Comparison of ENCODE assay signal across 1 cellular context in the genomic region with DNA sequence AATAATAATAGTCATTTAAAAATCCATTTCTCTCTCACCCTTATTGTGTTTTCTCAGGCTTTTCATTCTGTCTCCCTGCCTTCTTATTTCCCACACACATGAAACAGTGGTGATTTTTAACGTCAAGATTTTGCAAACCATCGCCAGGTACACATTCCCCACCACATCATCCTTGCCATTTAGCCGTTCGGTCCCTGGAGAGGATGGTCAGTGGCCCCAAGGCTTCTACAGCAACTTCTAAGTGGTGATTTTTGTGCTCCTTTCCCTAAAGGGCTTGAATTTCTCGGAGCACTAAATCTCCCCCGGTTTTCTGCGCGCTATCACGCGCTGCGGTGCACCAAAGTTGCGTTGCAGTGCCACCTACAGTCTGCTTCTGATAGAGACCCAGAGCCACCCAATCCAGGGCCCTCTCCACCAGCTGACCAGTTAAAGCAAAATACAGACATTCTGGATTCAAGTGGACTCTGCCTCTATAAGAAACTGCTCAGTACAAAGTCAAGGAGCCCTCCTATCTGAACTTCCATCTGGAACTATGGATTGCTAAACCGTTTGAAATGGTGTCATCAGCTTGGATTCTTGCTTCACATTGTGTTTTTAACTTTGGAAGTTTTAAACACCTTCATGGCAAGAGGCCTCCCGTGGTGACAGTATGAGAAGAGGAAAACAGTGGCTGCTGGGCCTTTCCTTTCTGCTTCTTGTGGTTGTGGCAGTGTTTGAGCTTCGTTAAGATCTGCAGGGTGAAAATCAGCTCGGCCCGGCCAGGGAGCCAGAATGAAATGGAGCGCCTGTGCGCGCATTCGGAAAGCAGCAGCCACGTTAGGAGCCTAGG.
TF ChIP-seq lines count a peak whose summit lies in the region.

No MANE protein-coding gene starts in this region.

TF ChIP-seq in HepG2, 621 proteins besides CTCF, POLR2A, EP300 and RAD21 (continued from another document and continues in another):
- TF ChIP-seq, protein P1, sequence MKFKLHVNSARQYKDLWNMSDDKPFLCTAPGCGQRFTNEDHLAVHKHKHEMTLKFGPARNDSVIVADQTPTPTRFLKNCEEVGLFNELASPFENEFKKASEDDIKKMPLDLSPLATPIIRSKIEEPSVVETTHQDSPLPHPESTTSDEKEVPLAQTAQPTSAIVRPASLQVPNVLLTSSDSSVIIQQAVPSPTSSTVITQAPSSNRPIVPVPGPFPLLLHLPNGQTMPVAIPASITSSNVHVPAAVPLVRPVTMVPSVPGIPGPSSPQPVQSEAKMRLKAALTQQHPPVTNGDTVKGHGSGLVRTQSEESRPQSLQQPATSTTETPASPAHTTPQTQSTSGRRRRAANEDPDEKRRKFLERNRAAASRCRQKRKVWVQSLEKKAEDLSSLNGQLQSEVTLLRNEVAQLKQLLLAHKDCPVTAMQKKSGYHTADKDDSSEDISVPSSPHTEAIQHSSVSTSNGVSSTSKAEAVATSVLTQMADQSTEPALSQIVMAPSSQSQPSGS (CRISPR knock-in tag; IDR thresholded peaks at IDR 0.05), result no peak
- TF ChIP-seq MAFG (CRISPR knock-in tag; IDR thresholded peaks at IDR 0.05), result no peak
- no peak for TF ChIP-seq ZNF777 (CRISPR knock-in tag; IDR thresholded peaks at IDR 0.05)
- no peak for TF ChIP-seq RFX1 (IDR thresholded peaks at IDR 0.05)
- no peak for TF ChIP-seq SATB2 (CRISPR knock-in tag; IDR thresholded peaks at IDR 0.05)
- TF ChIP-seq ZNF446 (CRISPR knock-in tag; IDR thresholded peaks at IDR 0.05), result no peak
- TF ChIP-seq PRPF4 (IDR thresholded peaks at IDR 0.05; ENCODE audit: low read depth, low read length, poor library complexity, severe bottlenecking), result no peak
- TF ChIP-seq MIER2 (CRISPR knock-in tag; IDR thresholded peaks at IDR 0.05), result peak; percentile 6; the same call in 1 of the 2 replicates
- TF ChIP-seq, protein P2, sequence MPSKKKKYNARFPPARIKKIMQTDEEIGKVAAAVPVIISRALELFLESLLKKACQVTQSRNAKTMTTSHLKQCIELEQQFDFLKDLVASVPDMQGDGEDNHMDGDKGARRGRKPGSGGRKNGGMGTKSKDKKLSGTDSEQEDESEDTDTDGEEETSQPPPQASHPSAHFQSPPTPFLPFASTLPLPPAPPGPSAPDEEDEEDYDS (CRISPR knock-in tag; IDR thresholded peaks at IDR 0.05), result 0 out of 2 replicates have a peak, but pooled peaks have one; percentile 28
- no peak for TF ChIP-seq SP5 (CRISPR knock-in tag; IDR thresholded peaks at IDR 0.05; ENCODE audit: borderline replicate concordance, low read depth)
- no peak for TF ChIP-seq JUND (CRISPR knock-in tag; IDR thresholded peaks at IDR 0.05)
- TF ChIP-seq ATF7-NPFF (CRISPR knock-in tag; IDR thresholded peaks at IDR 0.05; ENCODE audit: low read depth), result no peak
- TF ChIP-seq ZNF180 (CRISPR knock-in tag; IDR thresholded peaks at IDR 0.05; ENCODE audit: borderline replicate concordance, low read depth), result no peak
- TF ChIP-seq ZNF124 (CRISPR knock-in tag; IDR thresholded peaks at IDR 0.05), result peak; percentile 57; the same call in 1 of the 2 replicates
- TF ChIP-seq SAFB2 (CRISPR knock-in tag; IDR thresholded peaks at IDR 0.05; ENCODE audit: borderline replicate concordance, low read depth), result no peak
- TF ChIP-seq PHF21A (CRISPR knock-in tag; IDR thresholded peaks at IDR 0.05), result 0 out of 2 replicates have a peak, but pooled peaks have one; percentile 36
- peak; percentile 37; the same call in 1 of the 2 replicates for TF ChIP-seq PHF8 (CRISPR knock-in tag; IDR thresholded peaks at IDR 0.05)
- TF ChIP-seq NR2F2 (IDR thresholded peaks at IDR 0.05; ENCODE audit: borderline replicate concordance, low read depth), result no peak
- TF ChIP-seq, protein P3, sequence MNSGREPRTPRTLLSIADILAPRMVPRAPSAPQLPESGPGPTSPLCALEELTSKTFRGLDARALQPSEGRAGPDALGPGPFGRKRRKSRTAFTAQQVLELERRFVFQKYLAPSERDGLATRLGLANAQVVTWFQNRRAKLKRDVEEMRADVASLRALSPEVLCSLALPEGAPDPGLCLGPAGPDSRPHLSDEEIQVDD (CRISPR knock-in tag; IDR thresholded peaks at IDR 0.05; ENCODE audit: borderline replicate concordance), result no peak
- TF ChIP-seq ZNF3 (CRISPR knock-in tag; IDR thresholded peaks at IDR 0.05), result no peak
- no peak for TF ChIP-seq ZNF569 (CRISPR knock-in tag; IDR thresholded peaks at IDR 0.05; ENCODE audit: borderline replicate concordance)
- no peak for TF ChIP-seq ZFX (CRISPR knock-in tag; IDR thresholded peaks at IDR 0.05; ENCODE audit: low read depth)
- TF ChIP-seq, protein P4, sequence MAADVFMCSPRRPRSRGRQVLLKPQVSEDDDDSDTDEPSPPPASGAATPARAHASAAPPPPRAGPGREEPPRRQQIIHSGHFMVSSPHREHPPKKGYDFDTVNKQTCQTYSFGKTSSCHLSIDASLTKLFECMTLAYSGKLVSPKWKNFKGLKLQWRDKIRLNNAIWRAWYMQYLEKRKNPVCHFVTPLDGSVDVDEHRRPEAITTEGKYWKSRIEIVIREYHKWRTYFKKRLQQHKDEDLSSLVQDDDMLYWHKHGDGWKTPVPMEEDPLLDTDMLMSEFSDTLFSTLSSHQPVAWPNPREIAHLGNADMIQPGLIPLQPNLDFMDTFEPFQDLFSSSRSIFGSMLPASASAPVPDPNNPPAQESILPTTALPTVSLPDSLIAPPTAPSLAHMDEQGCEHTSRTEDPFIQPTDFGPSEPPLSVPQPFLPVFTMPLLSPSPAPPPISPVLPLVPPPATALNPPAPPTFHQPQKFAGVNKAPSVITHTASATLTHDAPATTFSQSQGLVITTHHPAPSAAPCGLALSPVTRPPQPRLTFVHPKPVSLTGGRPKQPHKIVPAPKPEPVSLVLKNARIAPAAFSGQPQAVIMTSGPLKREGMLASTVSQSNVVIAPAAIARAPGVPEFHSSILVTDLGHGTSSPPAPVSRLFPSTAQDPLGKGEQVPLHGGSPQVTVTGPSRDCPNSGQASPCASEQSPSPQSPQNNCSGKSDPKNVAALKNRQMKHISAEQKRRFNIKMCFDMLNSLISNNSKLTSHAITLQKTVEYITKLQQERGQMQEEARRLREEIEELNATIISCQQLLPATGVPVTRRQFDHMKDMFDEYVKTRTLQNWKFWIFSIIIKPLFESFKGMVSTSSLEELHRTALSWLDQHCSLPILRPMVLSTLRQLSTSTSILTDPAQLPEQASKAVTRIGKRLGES (CRISPR knock-in tag; IDR thresholded peaks at IDR 0.05; ENCODE audit: borderline replicate concordance), result no peak
- TF ChIP-seq ZNF274 (CRISPR knock-in tag; IDR thresholded peaks at IDR 0.05), result no peak
- no peak for TF ChIP-seq ZNF891 (CRISPR knock-in tag; IDR thresholded peaks at IDR 0.05)
- TF ChIP-seq TAF1 (CRISPR knock-in tag; IDR thresholded peaks at IDR 0.05), result no peak
- TF ChIP-seq ZNF331 (CRISPR knock-in tag; IDR thresholded peaks at IDR 0.05), result no peak; the same call in 1 of the 2 replicates
- TF ChIP-seq ZNF224 (CRISPR knock-in tag; IDR thresholded peaks at IDR 0.05), result 0 out of 2 replicates have a peak, but pooled peaks have one; percentile 66
- TF ChIP-seq ZNF589 (CRISPR knock-in tag; conservative IDR thresholded peaks at IDR 0.05), result no peak
- TF ChIP-seq ZFP82 (CRISPR knock-in tag; IDR thresholded peaks at IDR 0.05; ENCODE audit: borderline replicate concordance), result no peak
- TF ChIP-seq, protein P5, sequence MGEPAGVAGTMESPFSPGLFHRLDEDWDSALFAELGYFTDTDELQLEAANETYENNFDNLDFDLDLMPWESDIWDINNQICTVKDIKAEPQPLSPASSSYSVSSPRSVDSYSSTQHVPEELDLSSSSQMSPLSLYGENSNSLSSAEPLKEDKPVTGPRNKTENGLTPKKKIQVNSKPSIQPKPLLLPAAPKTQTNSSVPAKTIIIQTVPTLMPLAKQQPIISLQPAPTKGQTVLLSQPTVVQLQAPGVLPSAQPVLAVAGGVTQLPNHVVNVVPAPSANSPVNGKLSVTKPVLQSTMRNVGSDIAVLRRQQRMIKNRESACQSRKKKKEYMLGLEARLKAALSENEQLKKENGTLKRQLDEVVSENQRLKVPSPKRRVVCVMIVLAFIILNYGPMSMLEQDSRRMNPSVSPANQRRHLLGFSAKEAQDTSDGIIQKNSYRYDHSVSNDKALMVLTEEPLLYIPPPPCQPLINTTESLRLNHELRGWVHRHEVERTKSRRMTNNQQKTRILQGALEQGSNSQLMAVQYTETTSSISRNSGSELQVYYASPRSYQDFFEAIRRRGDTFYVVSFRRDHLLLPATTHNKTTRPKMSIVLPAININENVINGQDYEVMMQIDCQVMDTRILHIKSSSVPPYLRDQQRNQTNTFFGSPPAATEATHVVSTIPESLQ (CRISPR knock-in tag; conservative IDR thresholded peaks at IDR 0.05), result 0 out of 2 replicates have a peak, but pooled peaks have one; percentile 48
- TF ChIP-seq, protein P6, sequence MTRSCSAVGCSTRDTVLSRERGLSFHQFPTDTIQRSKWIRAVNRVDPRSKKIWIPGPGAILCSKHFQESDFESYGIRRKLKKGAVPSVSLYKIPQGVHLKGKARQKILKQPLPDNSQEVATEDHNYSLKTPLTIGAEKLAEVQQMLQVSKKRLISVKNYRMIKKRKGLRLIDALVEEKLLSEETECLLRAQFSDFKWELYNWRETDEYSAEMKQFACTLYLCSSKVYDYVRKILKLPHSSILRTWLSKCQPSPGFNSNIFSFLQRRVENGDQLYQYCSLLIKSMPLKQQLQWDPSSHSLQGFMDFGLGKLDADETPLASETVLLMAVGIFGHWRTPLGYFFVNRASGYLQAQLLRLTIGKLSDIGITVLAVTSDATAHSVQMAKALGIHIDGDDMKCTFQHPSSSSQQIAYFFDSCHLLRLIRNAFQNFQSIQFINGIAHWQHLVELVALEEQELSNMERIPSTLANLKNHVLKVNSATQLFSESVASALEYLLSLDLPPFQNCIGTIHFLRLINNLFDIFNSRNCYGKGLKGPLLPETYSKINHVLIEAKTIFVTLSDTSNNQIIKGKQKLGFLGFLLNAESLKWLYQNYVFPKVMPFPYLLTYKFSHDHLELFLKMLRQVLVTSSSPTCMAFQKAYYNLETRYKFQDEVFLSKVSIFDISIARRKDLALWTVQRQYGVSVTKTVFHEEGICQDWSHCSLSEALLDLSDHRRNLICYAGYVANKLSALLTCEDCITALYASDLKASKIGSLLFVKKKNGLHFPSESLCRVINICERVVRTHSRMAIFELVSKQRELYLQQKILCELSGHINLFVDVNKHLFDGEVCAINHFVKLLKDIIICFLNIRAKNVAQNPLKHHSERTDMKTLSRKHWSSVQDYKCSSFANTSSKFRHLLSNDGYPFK (CRISPR knock-in tag; IDR thresholded peaks at IDR 0.05; ENCODE audit: borderline replicate concordance), result no peak; the same call in 1 of the 2 replicates
- TF ChIP-seq ZKSCAN5 (CRISPR knock-in tag; IDR thresholded peaks at IDR 0.05), result no peak
- TF ChIP-seq, protein P7, sequence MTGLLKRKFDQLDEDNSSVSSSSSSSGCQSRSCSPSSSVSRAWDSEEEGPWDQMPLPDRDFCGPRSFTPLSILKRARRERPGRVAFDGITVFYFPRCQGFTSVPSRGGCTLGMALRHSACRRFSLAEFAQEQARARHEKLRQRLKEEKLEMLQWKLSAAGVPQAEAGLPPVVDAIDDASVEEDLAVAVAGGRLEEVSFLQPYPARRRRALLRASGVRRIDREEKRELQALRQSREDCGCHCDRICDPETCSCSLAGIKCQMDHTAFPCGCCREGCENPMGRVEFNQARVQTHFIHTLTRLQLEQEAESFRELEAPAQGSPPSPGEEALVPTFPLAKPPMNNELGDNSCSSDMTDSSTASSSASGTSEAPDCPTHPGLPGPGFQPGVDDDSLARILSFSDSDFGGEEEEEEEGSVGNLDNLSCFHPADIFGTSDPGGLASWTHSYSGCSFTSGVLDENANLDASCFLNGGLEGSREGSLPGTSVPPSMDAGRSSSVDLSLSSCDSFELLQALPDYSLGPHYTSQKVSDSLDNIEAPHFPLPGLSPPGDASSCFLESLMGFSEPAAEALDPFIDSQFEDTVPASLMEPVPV (CRISPR knock-in tag; IDR thresholded peaks at IDR 0.05), result no peak; the same call in 1 of the 2 replicates
- no peak for TF ChIP-seq ZBTB8A (CRISPR knock-in tag; IDR thresholded peaks at IDR 0.05; ENCODE audit: borderline replicate concordance, low read depth)
- TF ChIP-seq, protein P8, sequence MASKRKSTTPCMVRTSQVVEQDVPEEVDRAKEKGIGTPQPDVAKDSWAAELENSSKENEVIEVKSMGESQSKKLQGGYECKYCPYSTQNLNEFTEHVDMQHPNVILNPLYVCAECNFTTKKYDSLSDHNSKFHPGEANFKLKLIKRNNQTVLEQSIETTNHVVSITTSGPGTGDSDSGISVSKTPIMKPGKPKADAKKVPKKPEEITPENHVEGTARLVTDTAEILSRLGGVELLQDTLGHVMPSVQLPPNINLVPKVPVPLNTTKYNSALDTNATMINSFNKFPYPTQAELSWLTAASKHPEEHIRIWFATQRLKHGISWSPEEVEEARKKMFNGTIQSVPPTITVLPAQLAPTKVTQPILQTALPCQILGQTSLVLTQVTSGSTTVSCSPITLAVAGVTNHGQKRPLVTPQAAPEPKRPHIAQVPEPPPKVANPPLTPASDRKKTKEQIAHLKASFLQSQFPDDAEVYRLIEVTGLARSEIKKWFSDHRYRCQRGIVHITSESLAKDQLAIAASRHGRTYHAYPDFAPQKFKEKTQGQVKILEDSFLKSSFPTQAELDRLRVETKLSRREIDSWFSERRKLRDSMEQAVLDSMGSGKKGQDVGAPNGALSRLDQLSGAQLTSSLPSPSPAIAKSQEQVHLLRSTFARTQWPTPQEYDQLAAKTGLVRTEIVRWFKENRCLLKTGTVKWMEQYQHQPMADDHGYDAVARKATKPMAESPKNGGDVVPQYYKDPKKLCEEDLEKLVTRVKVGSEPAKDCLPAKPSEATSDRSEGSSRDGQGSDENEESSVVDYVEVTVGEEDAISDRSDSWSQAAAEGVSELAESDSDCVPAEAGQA (IDR thresholded peaks at IDR 0.05; ENCODE audit: low read depth), result no peak
- TF ChIP-seq, protein P8 (CRISPR knock-in tag; IDR thresholded peaks at IDR 0.05; ENCODE audit: borderline replicate concordance), result no peak
